ENCODE assay signal across 8 cellular contexts in the genomic region with DNA sequence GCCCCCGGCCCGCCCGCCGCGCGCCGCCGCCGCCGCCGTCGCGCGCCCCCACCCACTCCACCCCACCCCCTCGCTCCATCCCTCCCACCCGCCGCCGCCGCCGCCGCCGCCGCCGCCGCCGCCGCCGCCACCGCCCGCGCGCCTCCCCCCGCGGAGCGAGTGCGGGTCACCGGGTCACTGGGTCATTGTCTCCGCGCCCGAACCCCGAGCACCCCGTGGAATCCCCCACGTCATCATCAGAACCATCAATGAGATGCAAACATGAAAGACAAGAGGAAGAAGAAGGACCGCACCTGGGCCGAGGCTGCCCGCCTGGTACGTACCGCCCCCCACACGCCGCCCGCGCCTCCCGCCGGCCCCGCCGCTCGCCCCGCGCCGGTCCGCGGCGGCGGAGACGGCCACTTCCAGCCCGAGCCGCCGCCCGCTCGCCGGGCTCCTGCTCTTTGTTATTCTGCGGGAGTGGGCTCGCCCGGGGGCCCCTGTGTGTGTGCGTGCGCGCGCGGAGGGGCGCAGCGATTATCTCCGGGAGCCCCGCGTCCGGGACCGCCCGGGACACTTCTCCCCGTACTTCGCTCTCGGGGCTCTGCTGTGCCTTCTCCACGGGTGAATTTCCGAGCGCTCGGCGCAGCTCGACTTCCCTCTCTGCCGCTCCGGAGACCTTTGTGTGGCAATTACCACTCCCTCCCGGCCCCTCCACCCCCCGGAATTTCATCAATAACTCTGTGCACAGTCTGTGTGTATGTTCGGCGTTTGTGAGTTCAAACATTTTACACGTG. TPM values are rescaled to one million over a fixed set of nuclear protein-coding genes. Genes with fewer than 3 reads are reported as not detected.
DNase-seq lines count a peak whose midpoint lies in the region; ATAC-seq and TF ChIP-seq lines count a peak whose summit lies in the region.

No MANE protein-coding gene starts in this region.

- ATAC-seq in memory B cell (ENCODE audit: low read depth) (no peak), HG03469 (IDR thresholded peaks at IDR 0.05; ENCODE audit: unreplicated experiment) (no peak), GM18858 (IDR thresholded peaks at IDR 0.05; ENCODE audit: unreplicated experiment) (no peak), HG02588 (IDR thresholded peaks at IDR 0.05; ENCODE audit: unreplicated experiment) (no peak)

- H3K9me3 Mint-ChIP-seq in memory B cell (no peaks in the 10 kb centered on the region), type B pancreatic cell (no peaks in the 10 kb centered on the region)

- H3K27me3 ChIP-seq in BLaER1 (peaks cover 21% of the 10 kb centered on the region), MM.1S (replicated peaks; ENCODE audit: insufficient read depth, low read length) (no peaks in the 10 kb centered on the region)

- no peaks in the 10 kb centered on the region for H3K79me2 ChIP-seq in MM.1S (ENCODE audit: low read length)

- peaks cover 3% of the 10 kb centered on the region for H3K36me3 Mint-ChIP-seq in memory B cell
- H3K36me3 Mint-ChIP-seq in type B pancreatic cell, result peaks cover 4% of the 10 kb centered on the region

- H4K20me1 ChIP-seq in BLaER1, result no peaks in the 10 kb centered on the region
- no peaks in the 10 kb centered on the region for H4K20me1 ChIP-seq in MM.1S (ENCODE audit: insufficient read depth, low read length)

- no peaks in the 10 kb centered on the region for H3F3A ChIP-seq in MM.1S (ENCODE audit: insufficient read depth, low read length)

- DNase-seq in MM.1S (no peak), ecto neural progenitor cell (ENCODE audit: low spot score) (peak; percentile 73), memory B cell (ENCODE audit: low spot score in 2 of 2) (no peak), type B pancreatic cell (ENCODE audit: extremely low spot score, unreplicated experiment) (peak; percentile 73)

- no peaks in the 10 kb centered on the region for H3K36me3 ChIP-seq in BLaER1
- no peaks in the 10 kb centered on the region for H3K36me3 ChIP-seq in MM.1S (replicated peaks; ENCODE audit: insufficient read depth, low read length)

- H3K4me1 ChIP-seq in BLaER1, result peaks cover 18% of the 10 kb centered on the region
- H3K4me1 ChIP-seq in MM.1S (ENCODE audit: low read length), result 0 out of 2 replicates have a peak, but pooled peaks cover 9% of the 10 kb centered on the region

- H3K9me3 ChIP-seq in BLaER1 (peaks cover 12% of the 10 kb centered on the region), MM.1S (replicated peaks; ENCODE audit: insufficient read depth, low read length) (no peaks in the 10 kb centered on the region)

- H3K9me2 ChIP-seq in MM.1S (replicated peaks; ENCODE audit: insufficient read depth, low read length), result no peaks in the 10 kb centered on the region

- H3K4me3 Mint-ChIP-seq in memory B cell, result peak overlapping the region; percentile 41
- peak overlapping the region; percentile 83 for H3K4me3 Mint-ChIP-seq in type B pancreatic cell

- 0 out of 2 replicates have a peak overlapping the region, but pooled peaks have one; percentile 34 for H2AFZ ChIP-seq in MM.1S (ENCODE audit: low read length)

- peaks cover 10% of the 10 kb centered on the region for H3K27me3 Mint-ChIP-seq in memory B cell
- H3K27me3 Mint-ChIP-seq in type B pancreatic cell, result no peaks in the 10 kb centered on the region

- H3K4me3 ChIP-seq in BLaER1, result peak overlapping the region; percentile 73
- peak overlapping the region; percentile 44; the same call in 1 of the 2 replicates for H3K4me3 ChIP-seq in MM.1S (ENCODE audit: low read length)

- peak overlapping the region; percentile 68 for H3K9ac ChIP-seq in BLaER1
- no peak overlapping the region for H3K9ac ChIP-seq in MM.1S (ENCODE audit: low read length)

- peak overlapping the region; percentile 69 for H3K4me2 ChIP-seq in BLaER1
- H3K4me2 ChIP-seq in MM.1S (ENCODE audit: low read depth, low read length), result peak overlapping the region; percentile 27; the same call in 1 of the 2 replicates

- H3K27ac ChIP-seq in BLaER1 (0 out of 2 replicates have a peak overlapping the region, but pooled peaks have one; percentile 18), MM.1S (ENCODE audit: low read length) (no peak overlapping the region)

- TF ChIP-seq CTCF in MM.1S (IDR thresholded peaks at IDR 0.05; ENCODE audit: low read length), result no peak
- no peak for TF ChIP-seq CTCF in type B pancreatic cell (conservative IDR thresholded peaks at IDR 0.05)

- H3K4me1 Mint-ChIP-seq in memory B cell (peaks cover 4% of the 10 kb centered on the region), type B pancreatic cell (ENCODE audit: unreplicated experiment) (peaks cover 19% of the 10 kb centered on the region)

- no peak overlapping the region for H3K27ac Mint-ChIP-seq in memory B cell
- H3K27ac Mint-ChIP-seq in type B pancreatic cell, result no peak overlapping the region

RNA-seq across cellular contexts. Expression of a gene that starts 0.5 kb away (rescaled TPM):
- total RNA-seq in type B pancreatic cell (ENCODE audit: low replicate concordance), result 15.6 and 24.4 TPM in 2 replicates

Comparison
In these comparisons a context has a peak if more than half of its experiments do, and no peak if none do; other contexts are left out.
1. DNase-seq: peak in ecto neural progenitor cell (single experiment) and type B pancreatic cell (single experiment); none in MM.1S (single experiment) and memory B cell (0 of 2).